30 cellular contexts compared by ENCODE assay signal in genomic region chr7:71808115-71808514, GRCh38.
"Had no signal": no experiment of that assay in that cellular context is flagged by ENCODE, and none has a peak within 500 bp of the region (broad histone marks: within the 10 kb centered on the region; RNA-seq: fewer than 3 reads in every experiment).

No MANE protein-coding gene starts in this region.

- DNase-seq: hypothalamus; immature natural killer cell; left ventricle myocardium inferior; midbrain; mucosa of descending colon; naive thymus-derived CD4-positive, alpha-beta T cell; nucleus accumbens; pancreas; posterior cingulate gyrus; retina; right cardiac atrium; spleen; stimulated activated CD4-positive, alpha-beta T cell treated with anti-CD3 and anti-CD28 coated beads, Interleukin-4, amount 100 ng/mL, for 24 hours; stimulated activated naive CD4-positive, alpha-beta T cell; tibial artery; trophoblast cell; upper lobe of right lung had no signal

- H3K36me3 ChIP-seq: left ventricle myocardium inferior, pancreas, prostate gland, spleen, suprapubic skin, thoracic aorta, tibial artery, upper lobe of right lung had no signal

- H3K27ac ChIP-seq: left ventricle myocardium inferior, pancreas, prostate gland, skin epidermis, spleen, suprapubic skin, thoracic aorta, tibial artery, upper lobe of right lung had no signal

- H3K4me3 Mint-ChIP-seq: immature natural killer cell; memory B cell; naive thymus-derived CD4-positive, alpha-beta T cell; nephron; neural crest cell; stimulated activated effector memory CD8-positive, alpha-beta T cell treated with anti-CD3 and anti-CD28 coated beads, Interleukin-12 subunit alpha, Interleukin-12 subunit beta, amount 100 ng/mL, for 72 hours; stimulated activated naive CD8-positive, alpha-beta T cell treated with anti-CD3 and anti-CD28 coated beads, Interleukin-15, Interleukin-2, amounts not matched to agents 100 ng/mL and 50 ng/mL, for 24 hours had no signal

- FAIRE-seq: islet of Langerhans, pancreas, urothelium cell line had no signal

- ATAC-seq: mucosa of descending colon; naive thymus-derived CD4-positive, alpha-beta T cell; pancreas; right cardiac atrium; sciatic nerve; stimulated activated effector memory CD8-positive, alpha-beta T cell treated with anti-CD3 and anti-CD28 coated beads, Interleukin-12 subunit alpha, Interleukin-12 subunit beta, amount 100 ng/mL, for 72 hours; upper lobe of right lung had no signal

- H3K9me3 ChIP-seq: pancreas, prostate gland, suprapubic skin, upper lobe of right lung had no signal

- H3K27me3 ChIP-seq: pancreas, spleen, suprapubic skin, tibial artery, upper lobe of right lung had no signal

- H3K27ac Mint-ChIP-seq: immature natural killer cell; memory B cell; naive thymus-derived CD4-positive, alpha-beta T cell; nephron; stimulated activated effector memory CD8-positive, alpha-beta T cell treated with anti-CD3 and anti-CD28 coated beads, Interleukin-12 subunit alpha, Interleukin-12 subunit beta, amount 100 ng/mL, for 72 hours; stimulated activated naive CD8-positive, alpha-beta T cell treated with anti-CD3 and anti-CD28 coated beads, Interleukin-15, Interleukin-2, amounts not matched to agents 100 ng/mL and 50 ng/mL, for 24 hours had no signal

- H3K27me3 Mint-ChIP-seq: memory B cell; naive thymus-derived CD4-positive, alpha-beta T cell; stimulated activated naive CD8-positive, alpha-beta T cell treated with anti-CD3 and anti-CD28 coated beads, Interleukin-15, Interleukin-2, amounts not matched to agents 100 ng/mL and 50 ng/mL, for 24 hours had no signal

- H3K4me3 ChIP-seq: left ventricle myocardium inferior, lung, mucosa of descending colon, pancreas, prostate gland, skin epidermis, spleen, suprapubic skin, thoracic aorta, tibial artery, upper lobe of right lung had no signal

- H3K36me3 Mint-ChIP-seq: immature natural killer cell; naive thymus-derived CD4-positive, alpha-beta T cell; stimulated activated effector memory CD8-positive, alpha-beta T cell treated with anti-CD3 and anti-CD28 coated beads, Interleukin-12 subunit alpha, Interleukin-12 subunit beta, amount 100 ng/mL, for 72 hours had no signal

- H3K4me1 Mint-ChIP-seq: immature natural killer cell; memory B cell; naive thymus-derived CD4-positive, alpha-beta T cell; nephron; neural crest cell; stimulated activated effector memory CD8-positive, alpha-beta T cell treated with anti-CD3 and anti-CD28 coated beads, Interleukin-12 subunit alpha, Interleukin-12 subunit beta, amount 100 ng/mL, for 72 hours had no signal

- H3K4me1 ChIP-seq: left ventricle myocardium inferior, pancreas, prostate gland, spleen, suprapubic skin, tibial artery, upper lobe of right lung had no signal
